In genomic region chr12:131116437-131117117, GRCh38 we compare ENCODE assay signal across 10 cellular contexts.
A peak's percentile ranks its signal among the peaks of the same experiment; 100 is the strongest.
DNase-seq lines count a peak whose midpoint lies in the region; ATAC-seq and TF ChIP-seq lines count a peak whose summit lies in the region.
"Had no signal": no experiment of that assay in that cellular context is flagged by ENCODE, and none has a peak within 500 bp of the region (broad histone marks: within the 10 kb centered on the region; RNA-seq: fewer than 3 reads in every experiment).

No MANE protein-coding gene starts in this region.

- peaks cover 7 to 11% of the 10 kb centered on the region in 2 donors for H3K27me3 Mint-ChIP-seq in natural killer cell (ENCODE audit: low read depth in 2 of 2)

- TF ChIP-seq CTCF in GM06990 (IDR thresholded peaks at IDR 0.05; ENCODE audit: insufficient read depth, low read length, poor library complexity, severe bottlenecking) (peak; percentile 41), foreskin fibroblast (IDR thresholded peaks at IDR 0.05; ENCODE audit: low read depth, low read length) (peak; percentile 39), natural killer cell (IDR thresholded peaks at IDR 0.05) (no peak)

- no peaks in the 10 kb centered on the region for H3K4me1 Mint-ChIP-seq in natural killer cell
- H3K4me1 Mint-ChIP-seq: activated B cell treated with CpG ODN at 0.5 μM for 24 hours had no signal

- no peaks in the 10 kb centered on the region for H3K27me3 ChIP-seq in GM06990 (replicated peaks; ENCODE audit: control insufficient read depth, insufficient read depth, low read length)

- no peaks in the 10 kb centered on the region for H3K36me3 Mint-ChIP-seq in natural killer cell

- DNase-seq in GM06990 (ENCODE audit: extremely low read depth, insufficient read length) (no peak), NCI-H2196 treated with DMSO at 0.1 percent for 48 hours (lab: John Stamatoyannopoulos, UW; ENCODE audit: unreplicated experiment) (peak; percentile 36), foreskin fibroblast (peak; percentile 29 to 70), sciatic nerve (ENCODE audit: low spot score) (peak; percentile 64), OCI-M2 (lab: John Stamatoyannopoulos, UW; ENCODE audit: unreplicated experiment) (no peak), natural killer cell (no peak)
- DNase-seq: activated B cell treated with CpG ODN at 0.5 μM for 24 hours; stimulated activated CD8-positive, alpha-beta memory T cell treated with anti-CD3 and anti-CD28 coated beads, Interleukin-4, amount 100 ng/mL, for 48 hours had no signal

- H3K4me3 ChIP-seq in GM06990 (replicated peaks; ENCODE audit: low read depth, low read length), result no peak overlapping the region
- H3K4me3 ChIP-seq in foreskin fibroblast (ENCODE audit: low read depth in 1 of 2, low read length in 2 of 2), result peak overlapping the region in 1 of 2 donors; percentile 18

- no peak overlapping the region for H3K27ac Mint-ChIP-seq in natural killer cell
- H3K27ac Mint-ChIP-seq: activated B cell treated with CpG ODN at 0.5 μM for 24 hours had no signal

- ATAC-seq in sciatic nerve (peak; percentile 86), GM18520 (IDR thresholded peaks at IDR 0.05; ENCODE audit: unreplicated experiment) (no peak), GM19328 (IDR thresholded peaks at IDR 0.05; ENCODE audit: unreplicated experiment) (no peak), natural killer cell (no peak)

- no peak overlapping the region for H3K4me3 Mint-ChIP-seq in natural killer cell
- H3K4me3 Mint-ChIP-seq: activated B cell treated with CpG ODN at 0.5 μM for 24 hours had no signal

- no peaks in the 10 kb centered on the region; the same call in 1 of the 2 replicates for H3K36me3 ChIP-seq in GM06990 (ENCODE audit: control insufficient read depth, insufficient read depth, low read length)

- H3K9me3 Mint-ChIP-seq in natural killer cell, result no peaks in the 10 kb centered on the region
- H3K9me3 Mint-ChIP-seq: activated B cell treated with CpG ODN at 0.5 μM for 24 hours had no signal

- intact Hi-C loops in sciatic nerve (cut with DNase I) (no loop called here), natural killer cell (cut with micrococcal nuclease) (no loop called here)

Comparison
In these comparisons a context has a peak if more than half of its experiments do, and no peak if none do; other contexts are left out.
1. DNase-seq: peak in NCI-H2196 treated with DMSO at 0.1 percent for 48 hours (single experiment), foreskin fibroblast (2 of 2) and sciatic nerve (single experiment); none in GM06990 (single experiment), OCI-M2 (single experiment) and natural killer cell (single experiment).